In genomic region chr1:181033799-181034391, GRCh38 we compare ENCODE assay signal across 9 cellular contexts. TPM values are rescaled to one million over a fixed set of nuclear protein-coding genes. Genes with fewer than 3 reads are reported as not detected.
DNase-seq lines count a peak whose midpoint lies in the region; ATAC-seq, FAIRE-seq and TF ChIP-seq lines count a peak whose summit lies in the region.
"Had no signal": no experiment of that assay in that cellular context is flagged by ENCODE, and none has a peak within 500 bp of the region (broad histone marks: within the 10 kb centered on the region; RNA-seq: fewer than 3 reads in every experiment).

MR1 (plus strand) TSS chr1:181033983; CDS start chr1:181034008, 25 bp downstream.

- TF ChIP-seq CTCF in mucosa of descending colon (IDR thresholded peaks at IDR 0.05), result no peak

- ATAC-seq in HG02678 (IDR thresholded peaks at IDR 0.05; ENCODE audit: unreplicated experiment), result peak; percentile 98
- peak; percentile 92 for ATAC-seq in mucosa of descending colon

- H3K9me3 ChIP-seq in mucosa of descending colon, result no peaks in the 10 kb centered on the region

- peak; percentile 66 for TF ChIP-seq POLR2A in GM15510 (IDR thresholded peaks at IDR 0.05; ENCODE audit: borderline replicate concordance, extremely low read depth, insufficient read length)

- no peaks in the 10 kb centered on the region for H3K36me3 ChIP-seq in mucosa of descending colon (ENCODE audit: low read depth)

- DNase-seq in AG20443 (ENCODE audit: low spot score) (peak; percentile 83), NCI-H1436 (lab: John Stamatoyannopoulos, UW) (peak; percentile 60), mucosa of descending colon (peak in 1 of 3 donors; percentile 49), urothelium cell line (ENCODE audit: low spot score) (peak; percentile 79)

- FAIRE-seq in TTC549 (lab: Jason Lieb, UNC) (peak; percentile 95), urothelium cell line (lab: Jason Lieb, UNC) (no peak)
- FAIRE-seq: colon had no signal

- H3K4me1 ChIP-seq in mucosa of descending colon (ENCODE audit: low read depth), result peaks cover 6% of the 10 kb centered on the region

- intact Hi-C loops in mucosa of descending colon (cut with DNase I, micrococcal nuclease), result no loop called here

- in situ Hi-C loops in endometrial microvascular endothelial cells (cut with HindIII; ENCODE audit: inconsistent ontology term, low pct_unique_long_range_greater_than_20kb, low sequenced_read_pairs), result no loop called here

- H3K4me3 ChIP-seq in mucosa of descending colon, result peak within 1 kb of the TSS; percentile 5

RNA-seq across cellular contexts. Expression of gene MR1, which starts in this region (rescaled TPM):
- 13.8 TPM for total RNA-seq in endometrial microvascular endothelial cells (ENCODE audit: inconsistent ontology term)
- 10 to 100 TPM in 1 of 3 donors, 1 to 10 TPM in 2; 3.3 to 14.6 (median 7.4) TPM for total RNA-seq in mucosa of descending colon
